Comparison of ENCODE assay signal across 1 cellular context in the genomic region with DNA sequence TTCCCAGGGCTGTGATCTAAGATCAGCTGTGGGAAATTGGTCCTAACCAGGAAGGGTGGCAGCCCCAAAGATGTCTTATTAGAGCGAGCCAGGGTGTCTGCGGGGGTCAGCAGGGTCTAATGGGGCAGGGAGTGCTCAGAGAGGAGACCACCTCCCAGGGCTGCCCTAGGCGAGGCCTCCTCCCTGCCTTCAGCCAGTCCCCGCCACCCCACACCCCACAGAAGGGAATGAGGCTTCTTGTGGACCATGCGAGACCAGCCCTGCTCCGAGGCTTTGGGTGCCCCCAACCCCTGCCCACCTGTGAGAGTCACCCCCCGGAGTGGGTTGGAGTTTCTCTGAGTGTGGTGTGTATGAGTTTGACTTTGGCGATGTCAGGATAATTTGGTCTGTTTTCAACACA.
TF ChIP-seq lines count a peak whose summit lies in the region.

No MANE protein-coding gene starts in this region.

TF ChIP-seq in endothelial cell of umbilical vein, 7 proteins besides CTCF, POLR2A, EP300 and RAD21 (continued from another document):
- no peak for TF ChIP-seq MYC (IDR thresholded peaks at IDR 0.05; ENCODE audit: low read depth, low read length)
- TF ChIP-seq GATA2 (IDR thresholded peaks at IDR 0.05; ENCODE audit: insufficient read depth, insufficient read length, low read depth, low read length), result no peak
- no peak for TF ChIP-seq FOS (IDR thresholded peaks at IDR 0.05; ENCODE audit: borderline replicate concordance, insufficient read depth, low read length)
